ENCODE assay signal across 8 cellular contexts in the genomic region with DNA sequence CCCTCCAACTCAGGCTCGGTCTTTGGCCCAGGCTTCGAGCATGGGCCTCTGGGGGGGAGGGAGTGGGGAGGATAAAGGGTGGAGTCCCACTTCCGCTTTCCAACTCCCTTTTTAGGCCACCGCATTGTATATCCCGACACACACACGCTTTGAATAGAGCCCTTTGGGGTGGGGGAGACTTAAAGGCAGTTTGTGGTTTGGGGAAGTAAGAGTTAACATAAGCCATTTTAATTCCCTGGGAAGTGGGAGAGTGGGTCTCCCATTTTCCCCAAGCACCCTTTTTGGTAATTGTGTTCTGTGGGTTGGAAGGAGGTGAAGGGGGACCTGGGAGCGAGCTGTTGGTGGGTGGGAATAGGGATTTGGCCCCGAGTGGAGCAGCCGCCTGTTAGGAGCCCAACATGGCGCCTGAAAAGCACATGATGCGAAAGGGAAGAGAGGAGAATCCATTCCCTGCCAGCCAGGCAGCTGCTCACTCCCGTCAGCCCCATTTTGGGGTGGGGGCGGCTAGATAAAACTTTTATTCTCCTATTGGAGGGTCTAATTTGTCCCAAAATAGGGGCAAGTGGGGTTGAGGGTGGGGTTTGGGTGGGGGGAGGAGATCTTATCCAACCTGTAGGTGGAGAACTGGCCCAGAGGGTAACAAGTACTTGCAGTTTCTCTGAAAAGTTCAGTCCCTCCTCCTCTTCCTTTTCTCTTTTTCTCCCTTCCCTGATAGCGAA. TPM values are rescaled to one million over a fixed set of nuclear protein-coding genes. Genes with fewer than 3 reads are reported as not detected.
DNase-seq lines count a peak whose midpoint lies in the region; ATAC-seq and TF ChIP-seq lines count a peak whose summit lies in the region.

No MANE protein-coding gene starts in this region.

- no peaks in the 10 kb centered on the region for H3K36me3 ChIP-seq in CD8-positive, alpha-beta T cell (ENCODE audit: insufficient read depth, low read length)
- H3K36me3 ChIP-seq in upper lobe of left lung: peaks cover 0 to 5% (median 0%) of the 10 kb centered on the region in 4 donors

- H3K9me3 Mint-ChIP-seq in CD8-positive, alpha-beta T cell: no peaks in the 10 kb centered on the region
- H3K9me3 Mint-ChIP-seq in activated naive CD4-positive, alpha-beta T cell treated with anti-CD3 and anti-CD28 coated beads, Interleukin-2, amount 10 ng/mL, durations not matched to agents 7 days and 5 days: no peaks in the 10 kb centered on the region

- H3K27me3 ChIP-seq in CD8-positive, alpha-beta T cell (ENCODE audit: insufficient read depth, low read length): no peaks in the 10 kb centered on the region
- H3K27me3 ChIP-seq in upper lobe of left lung: no peaks in the 10 kb centered on the region

- H3K4me1 Mint-ChIP-seq in CD8-positive, alpha-beta T cell (ENCODE audit: low read depth): peaks cover 42% of the 10 kb centered on the region
- peaks cover 51% of the 10 kb centered on the region for H3K4me1 Mint-ChIP-seq in activated naive CD4-positive, alpha-beta T cell treated with anti-CD3 and anti-CD28 coated beads, Interleukin-2, amount 10 ng/mL, durations not matched to agents 7 days and 5 days

- H3K27me3 Mint-ChIP-seq in CD8-positive, alpha-beta T cell (ENCODE audit: low read depth): no peaks in the 10 kb centered on the region
- H3K27me3 Mint-ChIP-seq in activated naive CD4-positive, alpha-beta T cell treated with anti-CD3 and anti-CD28 coated beads, Interleukin-2, amount 10 ng/mL, durations not matched to agents 7 days and 5 days: peaks cover 5% of the 10 kb centered on the region

- ATAC-seq in CD8-positive, alpha-beta T cell: no peak
- ATAC-seq in upper lobe of left lung (ENCODE audit: low FRiP score in 2 of 2): peak; percentile 23 to 61

- POLR2A ChIA-PET in CD8-positive, alpha-beta T cell (lab: Charles Lee): interaction anchor here (1.0 to 6.0 kb wide), 20 partner anchors 10 to 257 kb away, joined by 3 to 54 read pairs (median 6); a partner anchor contains a TSS

- TF ChIP-seq EP300 in upper lobe of left lung (IDR thresholded peaks at IDR 0.05): no peak

- CTCF ChIA-PET in CD8-positive, alpha-beta T cell (lab: Charles Lee): interaction anchor here (0.8 to 1.9 kb wide), 3 partner anchors 31 to 256 kb away, joined by 3 to 7 read pairs (median 6); a partner anchor contains a TSS
- CTCF ChIA-PET in activated naive CD4-positive, alpha-beta T cell treated with anti-CD3 and anti-CD28 coated beads, Interleukin-2, amount 10 ng/mL, durations not matched to agents 7 days and 5 days (lab: Charles Lee): interaction anchor here (1.1 kb wide), 1 partner anchor 74 kb away, joined by 3 read pairs; no protein-coding TSS in a partner anchor

- peaks cover 28% of the 10 kb centered on the region for H3K4me1 ChIP-seq in CD8-positive, alpha-beta T cell (ENCODE audit: insufficient read depth, low read length)
- H3K4me1 ChIP-seq in upper lobe of left lung: peaks cover 27 to 45% (median 31%) of the 10 kb centered on the region in 4 donors

- TF ChIP-seq CTCF in CD8-positive, alpha-beta T cell (IDR thresholded peaks at IDR 0.05): no peak
- no peak for TF ChIP-seq CTCF in upper lobe of left lung (IDR thresholded peaks at IDR 0.05)

- DNase-seq in CD8-positive, alpha-beta T cell: peak in 6 of 7 experiments; percentile 28 to 64 (median 44)
- DNase-seq in HUDEP-2 (lab: John Stamatoyannopoulos, UW; ENCODE audit: unreplicated experiment in 76 of 76) (peak in 72 of 76 experiments; percentile 13 to 73 (median 54)), SIG-M5 treated with dmso at 0.1 percent for 504 hours (lab: John Stamatoyannopoulos, UW; ENCODE audit: unreplicated experiment) (peak; percentile 93), globus pallidus (ENCODE audit: low spot score) (peak; percentile 74), nucleus accumbens (lab: John Stamatoyannopoulos, UW) (peak in 50 of 56 donors; percentile 18 to 81 (median 58)), upper lobe of left lung (peak in 1 of 2 donors; percentile 53), GM19240 (ENCODE audit: insufficient read length, low spot score) (no peak)
- DNase-seq in activated naive CD4-positive, alpha-beta T cell treated with anti-CD3 and anti-CD28 coated beads, Interleukin-2, amount 10 ng/mL, durations not matched to agents 7 days and 5 days: peak; percentile 66

- H3K9me3 ChIP-seq in CD8-positive, alpha-beta T cell (ENCODE audit: low read length): no peaks in the 10 kb centered on the region
- no peaks in the 10 kb centered on the region for H3K9me3 ChIP-seq in upper lobe of left lung

- peaks cover 49% of the 10 kb centered on the region for H3K36me3 Mint-ChIP-seq in CD8-positive, alpha-beta T cell
- peaks cover 50% of the 10 kb centered on the region for H3K36me3 Mint-ChIP-seq in activated naive CD4-positive, alpha-beta T cell treated with anti-CD3 and anti-CD28 coated beads, Interleukin-2, amount 10 ng/mL, durations not matched to agents 7 days and 5 days

- TF ChIP-seq POLR2A in upper lobe of left lung (IDR thresholded peaks at IDR 0.05): peak in 2 of 4 donors; percentile 7 to 16

- peak overlapping the region; percentile 97 for H3K27ac ChIP-seq in CD8-positive, alpha-beta T cell (ENCODE audit: low read depth, low read length)
- H3K27ac ChIP-seq in upper lobe of left lung: peak overlapping the region; percentile 99 to 100 (median 100)

- peak overlapping the region; percentile 99 for H3K4me3 ChIP-seq in CD8-positive, alpha-beta T cell (ENCODE audit: low read depth, low read length)
- H3K4me3 ChIP-seq in upper lobe of left lung: peak overlapping the region; percentile 72 to 90 (median 90)

- H3K27ac Mint-ChIP-seq in CD8-positive, alpha-beta T cell: peak overlapping the region; percentile 100
- H3K27ac Mint-ChIP-seq in activated naive CD4-positive, alpha-beta T cell treated with anti-CD3 and anti-CD28 coated beads, Interleukin-2, amount 10 ng/mL, durations not matched to agents 7 days and 5 days: peak overlapping the region; percentile 98

- peak overlapping the region; percentile 100 for H3K4me3 Mint-ChIP-seq in CD8-positive, alpha-beta T cell
- peak overlapping the region; percentile 93 for H3K4me3 Mint-ChIP-seq in activated naive CD4-positive, alpha-beta T cell treated with anti-CD3 and anti-CD28 coated beads, Interleukin-2, amount 10 ng/mL, durations not matched to agents 7 days and 5 days

- WGBS in upper lobe of left lung, 2 donors: 0 to 1% methylated on average over 14 of the region's 14 CpGs

- intact Hi-C loops in CD8-positive, alpha-beta T cell (cut with DNase I, micrococcal nuclease): loop anchor here (1.0 to 2.0 kb wide), 5 partner anchors 15 to 257 kb away; a partner anchor contains a TSS

RNA-seq across cellular contexts. Expression of a gene that starts 1.0 kb away (rescaled TPM):
- total RNA-seq in CD8-positive, alpha-beta T cell: 10 to 100 TPM; 95.5 to 97.4 TPM
- total RNA-seq in upper lobe of left lung: 100 to 1,000 TPM in 2 of 6 donors, 10 to 100 TPM in 4; 51.2 to 117 (median 58.5) TPM

RNA-seq across cellular contexts. Expression of a gene that starts 35.6 kb away (rescaled TPM):
- 10 to 100 TPM; 11.4 to 12.7 TPM for total RNA-seq in CD8-positive, alpha-beta T cell
- total RNA-seq in upper lobe of left lung: 10 to 100 TPM; 11.1 to 30.4 (median 15.4) TPM
